2 cellular contexts compared by ENCODE assay signal in genomic region chr6:149698175-149698574, GRCh38.
A peak's percentile ranks its signal among the peaks of the same experiment; 100 is the strongest.
TF ChIP-seq lines count a peak whose summit lies in the region.

No MANE protein-coding gene starts in this region.

TF ChIP-seq in HEK293, 187 proteins besides CTCF, POLR2A, EP300 and RAD21:
- TF ChIP-seq ZNF302 (tag by site-specific recombination; IDR thresholded peaks at IDR 0.05; ENCODE audit: low read depth) (no peak), ZNF174 (tag by site-specific recombination; IDR thresholded peaks at IDR 0.05) (no peak), ZNF202 (tag by site-specific recombination; IDR thresholded peaks at IDR 0.05; ENCODE audit: borderline replicate concordance) (no peak), ZNF121 (tag by site-specific recombination; IDR thresholded peaks at IDR 0.05) (peak; percentile 95), KLF10 (tag by site-specific recombination; IDR thresholded peaks at IDR 0.05) (no peak), GFI1B (tag by site-specific recombination; IDR thresholded peaks at IDR 0.05) (no peak), ZSCAN16 (tag by site-specific recombination; IDR thresholded peaks at IDR 0.05) (no peak)

TF ChIP-seq in K562, 482 proteins besides CTCF, POLR2A, EP300 and RAD21:
- TF ChIP-seq FOXA1 (IDR thresholded peaks at IDR 0.05; ENCODE audit: borderline replicate concordance) (no peak), ARID2 (IDR thresholded peaks at IDR 0.05) (no peak), NR0B1 (IDR thresholded peaks at IDR 0.05; ENCODE audit: partially characterized antibody) (no peak), ZNF121 (CRISPR knock-in tag; conservative IDR thresholded peaks at IDR 0.05) (peak; percentile 98), RHOXF2B (CRISPR knock-in tag; conservative IDR thresholded peaks at IDR 0.05) (no peak)
TF ChIP-seq in K562: peak in this region for 1.
